Comparison of ENCODE assay signal across 7 cellular contexts in the genomic region with DNA sequence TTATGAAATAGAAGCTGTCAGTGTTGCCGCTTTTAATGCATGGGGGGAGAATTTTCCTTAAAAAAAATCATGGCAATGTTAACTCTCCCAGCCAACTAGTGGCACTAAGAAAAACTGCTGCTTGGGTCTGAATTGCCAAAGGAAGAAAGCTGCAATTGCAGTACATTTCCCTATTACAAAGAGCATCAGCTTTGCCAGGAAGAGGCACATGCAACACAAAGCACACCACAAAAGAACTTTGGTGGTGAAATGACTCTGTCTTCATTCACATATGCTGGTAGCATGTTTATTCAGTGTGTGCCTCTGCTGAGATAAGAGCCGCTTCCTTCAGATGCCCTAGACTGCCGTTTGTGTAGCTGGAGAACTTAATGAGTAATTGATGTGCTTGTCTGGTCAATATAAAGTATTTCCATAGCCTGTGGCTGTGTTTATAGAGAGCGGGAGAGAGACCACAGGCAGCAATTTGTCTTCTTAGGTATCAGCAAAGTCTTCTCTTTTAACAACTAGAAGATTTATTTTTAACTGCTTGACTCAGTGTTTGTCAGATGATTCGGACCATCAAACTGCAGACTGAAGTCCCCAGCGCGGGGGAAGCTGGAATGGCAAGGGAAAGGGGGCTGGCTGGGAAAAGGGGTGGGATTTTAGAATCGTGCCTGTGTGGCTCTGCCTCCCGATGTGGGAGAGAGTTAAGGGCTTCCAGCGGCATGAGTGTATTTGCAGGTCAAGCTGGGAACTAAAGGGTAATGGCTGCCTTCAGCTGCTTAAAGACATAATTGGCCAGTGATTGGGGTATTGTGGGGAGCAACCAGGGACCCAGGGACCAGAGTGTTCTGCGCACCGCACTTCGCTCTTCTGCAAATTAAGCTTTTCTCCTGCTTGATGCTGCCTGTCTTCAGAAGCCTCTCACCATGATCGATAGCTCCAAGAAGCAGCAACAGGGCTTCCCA.
DNase-seq lines count a peak whose midpoint lies in the region; ATAC-seq and TF ChIP-seq lines count a peak whose summit lies in the region.

No MANE protein-coding gene starts in this region.

- H3K4me1 Mint-ChIP-seq in chondrocyte (ENCODE audit: low read depth) = peaks cover 61% of the 10 kb centered on the region

- H3K9me3 Mint-ChIP-seq in chondrocyte (ENCODE audit: low read depth) = no peaks in the 10 kb centered on the region

- TF ChIP-seq CTCF in GM12865 (IDR thresholded peaks at IDR 0.05; ENCODE audit: insufficient read depth, low read depth, low read length, missing control alignments) (no peak), chondrocyte (IDR thresholded peaks at IDR 0.05) (peak; percentile 80)

- peaks cover 3 to 41% (median 31%) of the 10 kb centered on the region in 5 donors for H3K4me1 ChIP-seq in subcutaneous abdominal adipose tissue (ENCODE audit: control insufficient read depth in 5 of 5, insufficient read depth in 5 of 5, low read length in 5 of 5)

- peak overlapping the region; percentile 91 for H3K27ac Mint-ChIP-seq in chondrocyte (ENCODE audit: unreplicated experiment)

- no peaks in the 10 kb centered on the region for H3K9me3 ChIP-seq in subcutaneous abdominal adipose tissue (ENCODE audit: control insufficient read depth in 5 of 5, low read length in 5 of 5)

- no peaks in the 10 kb centered on the region for H3K36me3 ChIP-seq in subcutaneous abdominal adipose tissue (ENCODE audit: control insufficient read depth in 5 of 5, insufficient read depth in 5 of 5, low read length in 5 of 5)

- DNase-seq in GM12865 (ENCODE audit: low read depth) (peak; percentile 3), NCI-H226 (peak; percentile 44), chondrocyte (ENCODE audit: low spot score) (no peak), left kidney (ENCODE audit: low read depth, low spot score) (peak; percentile 96), D341Med (ENCODE audit: low spot score) (no peak)

- H3K4me3 Mint-ChIP-seq in chondrocyte (ENCODE audit: unreplicated experiment) = peak overlapping the region; percentile 78

- H3K36me3 Mint-ChIP-seq in chondrocyte (ENCODE audit: low read depth) = no peaks in the 10 kb centered on the region

- ATAC-seq in HG02588 (IDR thresholded peaks at IDR 0.05; ENCODE audit: unreplicated experiment) = no peak

- H3K27me3 Mint-ChIP-seq in chondrocyte (ENCODE audit: low read depth) = no peaks in the 10 kb centered on the region

- no peaks in the 10 kb centered on the region for H3K27me3 ChIP-seq in subcutaneous abdominal adipose tissue (ENCODE audit: control insufficient read depth in 5 of 5, insufficient read depth in 4 of 5, low read length in 5 of 5)

- H3K9ac ChIP-seq in subcutaneous abdominal adipose tissue (ENCODE audit: low read length in 5 of 5) = peak overlapping the region in 4 of 5 donors; percentile 1 to 70 (median 55)

- H3K27ac ChIP-seq in subcutaneous abdominal adipose tissue (ENCODE audit: low read depth, low read length) = peak overlapping the region; percentile 75

- H3K4me3 ChIP-seq in GM12865 (ENCODE audit: low read depth, low read length) (no peak overlapping the region), subcutaneous abdominal adipose tissue (ENCODE audit: low read depth in 1 of 5, low read length in 5 of 5) (peak overlapping the region; percentile 59 to 79 (median 65))

Comparison
In these comparisons a context has a peak if more than half of its experiments do, and no peak if none do; other contexts are left out.
1. DNase-seq: peak in GM12865 (single experiment), NCI-H226 (single experiment) and left kidney (single experiment); none in chondrocyte (single experiment) and D341Med (single experiment).